Comparison of ENCODE assay signal across 10 cellular contexts in the genomic region with DNA sequence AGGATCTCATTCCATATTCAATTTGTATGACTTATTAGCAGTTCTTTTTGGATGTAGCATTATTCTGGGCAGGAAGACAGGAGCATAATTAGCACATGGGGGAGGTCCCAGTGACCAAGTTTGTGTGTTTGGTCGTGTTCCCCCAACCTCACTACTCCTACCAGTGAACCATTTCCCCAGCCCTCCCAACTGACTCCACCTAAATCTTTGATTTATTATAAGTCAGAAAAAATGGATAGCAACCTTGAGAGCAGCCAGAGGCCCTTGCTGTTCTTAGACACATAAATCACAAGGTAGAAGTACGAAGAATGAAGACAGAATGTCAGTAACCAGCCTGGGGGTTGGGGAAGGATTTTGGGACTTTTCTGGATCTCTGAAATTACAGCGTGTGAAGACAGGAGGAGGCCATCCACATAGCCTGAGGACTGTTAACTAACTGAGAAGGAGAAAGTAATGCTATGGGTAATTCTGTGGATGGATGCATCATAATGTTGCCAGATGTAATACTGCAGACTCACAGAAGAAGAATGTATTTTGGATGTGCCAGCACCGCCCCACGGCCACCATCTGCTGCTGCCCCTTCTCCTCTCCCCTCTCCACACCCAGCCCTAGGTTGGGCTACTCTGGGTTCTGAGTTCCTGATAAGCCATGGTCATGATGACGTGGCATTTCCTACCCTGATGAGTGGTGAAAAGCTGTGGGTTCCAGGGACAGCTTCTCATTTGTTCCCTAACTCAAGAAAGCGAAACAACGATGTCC.
DNase-seq lines count a peak whose midpoint lies in the region; ATAC-seq and TF ChIP-seq lines count a peak whose summit lies in the region.
"Had no signal": no experiment of that assay in that cellular context is flagged by ENCODE, and none has a peak within 500 bp of the region (broad histone marks: within the 10 kb centered on the region; RNA-seq: fewer than 3 reads in every experiment).

No MANE protein-coding gene starts in this region.

- ATAC-seq in HG03045 (IDR thresholded peaks at IDR 0.05; ENCODE audit: unreplicated experiment) = no peak
- ATAC-seq: activated naive CD4-positive, alpha-beta T cell treated with anti-CD3 and anti-CD28 coated beads, Interleukin-2, amount 50 U/mL, for 72 hours had no signal

- DNase-seq in GM04504 (ENCODE audit: low read depth) (peak; percentile 91), RPMI7951 (ENCODE audit: low read depth) (peak; percentile 100), fibroblast of pulmonary artery (ENCODE audit: low read depth) (peak; percentile 94), skeletal muscle cell (ENCODE audit: low read depth) (peak; percentile 81), NK-92 (lab: John Stamatoyannopoulos, UW; ENCODE audit: unreplicated experiment) (no peak), NCI-H146 (lab: John Stamatoyannopoulos, UW) (no peak), NCI-H2227 treated with DMSO at 0.1 percent for 48 hours (lab: John Stamatoyannopoulos, UW) (no peak)
- DNase-seq: NCI-H2029 had no signal

- TF ChIP-seq CTCF in fibroblast of pulmonary artery (IDR thresholded peaks at IDR 0.05; ENCODE audit: low read length, missing control alignments) = no peak

- H3K4me3 ChIP-seq in fibroblast of pulmonary artery (replicated peaks; ENCODE audit: low read depth, low read length) (no peak overlapping the region), skeletal muscle cell (ENCODE audit: low read depth, low read length) (no peak overlapping the region)

Comparison
In these comparisons a context has a peak if more than half of its experiments do, and no peak if none do; other contexts are left out.
1. DNase-seq: peak in GM04504 (single experiment), RPMI7951 (single experiment), fibroblast of pulmonary artery (single experiment) and skeletal muscle cell (single experiment); none in NK-92 (single experiment), NCI-H146 (single experiment) and NCI-H2227 treated with DMSO at 0.1 percent for 48 hours (single experiment).